Comparison of ENCODE assay signal across 9 cellular contexts in genomic region chr1:25874635-25875153, GRCh38. TPM values are rescaled to one million over a fixed set of nuclear protein-coding genes. Genes with fewer than 3 reads are reported as not detected.
DNase-seq lines count a peak whose midpoint lies in the region; ATAC-seq, FAIRE-seq and TF ChIP-seq lines count a peak whose summit lies in the region.
"Had no signal": no experiment of that assay in that cellular context is flagged by ENCODE, and none has a peak within 500 bp of the region (broad histone marks: within the 10 kb centered on the region; RNA-seq: fewer than 3 reads in every experiment).

No MANE protein-coding gene starts in this region.

- DNase-seq in cardiac muscle cell (ENCODE audit: low read depth in 1 of 2, low spot score in 1 of 2) = no peak
- no peak for DNase-seq in left cardiac atrium
- DNase-seq in bronchial epithelial cell (ENCODE audit: low read depth) = no peak
- no peak for DNase-seq in mucosa of descending colon
- DNase-seq in uterus = no peak
- DNase-seq in NCI-H2196 treated with DMSO at 0.1 percent for 48 hours (lab: John Stamatoyannopoulos, UW; ENCODE audit: unreplicated experiment) = no peak
- no peak for DNase-seq in urothelium cell line (ENCODE audit: low spot score)
- DNase-seq in NCI-H2107 treated with DMSO at 0.1 percent for 48 hours (lab: John Stamatoyannopoulos, UW; ENCODE audit: unreplicated experiment) = no peak
- DNase-seq: DND-41 had no signal

- H3K27ac ChIP-seq in cardiac muscle cell (peak overlapping the region; percentile 93), uterus (peak overlapping the region; percentile 85 to 90)

- no peaks in the 10 kb centered on the region for H3K9me3 ChIP-seq in cardiac muscle cell (ENCODE audit: low read depth)
- H3K9me3 ChIP-seq in mucosa of descending colon = no peaks in the 10 kb centered on the region
- no peaks in the 10 kb centered on the region for H3K9me3 ChIP-seq in uterus

- H3K27me3 ChIP-seq in cardiac muscle cell (no peaks in the 10 kb centered on the region), bronchial epithelial cell (ENCODE audit: control insufficient read depth, insufficient read depth, low read length) (no peaks in the 10 kb centered on the region), uterus (no peaks in the 10 kb centered on the region)

- H3K4me1 ChIP-seq in cardiac muscle cell (ENCODE audit: low read depth) = peaks cover 31% of the 10 kb centered on the region
- peaks cover 36% of the 10 kb centered on the region for H3K4me1 ChIP-seq in mucosa of descending colon (ENCODE audit: low read depth)
- peaks cover 0 to 10% of the 10 kb centered on the region in 2 donors for H3K4me1 ChIP-seq in uterus

- H3K36me3 ChIP-seq in cardiac muscle cell (no peaks in the 10 kb centered on the region), bronchial epithelial cell (ENCODE audit: control insufficient read depth, insufficient read depth, low read length) (peaks cover 4% of the 10 kb centered on the region), mucosa of descending colon (ENCODE audit: low read depth) (no peaks in the 10 kb centered on the region), uterus (no peaks in the 10 kb centered on the region)

- TF ChIP-seq POLR2A in uterus (IDR thresholded peaks at IDR 0.05) = no peak

- no peak for ATAC-seq in left cardiac atrium
- peak; percentile 7 for ATAC-seq in mucosa of descending colon

- H3K4me3 ChIP-seq in cardiac muscle cell = peak overlapping the region; percentile 45
- H3K4me3 ChIP-seq in bronchial epithelial cell (ENCODE audit: low read depth, low read length) = peak overlapping the region; percentile 87
- H3K4me3 ChIP-seq in mucosa of descending colon = peak overlapping the region; percentile 23
- H3K4me3 ChIP-seq in uterus = peak overlapping the region; percentile 63 to 66

- no peak for FAIRE-seq in bronchial epithelial cell (lab: Jason Lieb, UNC)
- FAIRE-seq in urothelium cell line (lab: Jason Lieb, UNC) = no peak

- intact Hi-C loops in left cardiac atrium (cut with DNase I) = no loop called here
- intact Hi-C loops in mucosa of descending colon (cut with DNase I, micrococcal nuclease) = no loop called here
- intact Hi-C loops in uterus (cut with DNase I; ENCODE audit: low total_unique reads) = no loop called here

- no peak for TF ChIP-seq CTCF in cardiac muscle cell (IDR thresholded peaks at IDR 0.05; ENCODE audit: low read depth, low read length)
- TF ChIP-seq CTCF in bronchial epithelial cell (IDR thresholded peaks at IDR 0.05; ENCODE audit: insufficient read depth, low read length, severe bottlenecking) = no peak
- no peak for TF ChIP-seq CTCF in mucosa of descending colon (IDR thresholded peaks at IDR 0.05)
- no peak for TF ChIP-seq CTCF in uterus (IDR thresholded peaks at IDR 0.05)

RNA-seq across cellular contexts. Expression of gene PAQR7, which starts 0.8 kb away (rescaled TPM):
- total RNA-seq in cardiac muscle cell (10.7 and 12.5 TPM in 2 replicates), left cardiac atrium (1 to 10 TPM; 3.2 to 3.3 TPM), bronchial epithelial cell (12.6 and 20.7 TPM in 2 replicates), mucosa of descending colon (1 to 10 TPM; 2.5 to 7.7 (median 2.7) TPM), uterus (10 to 100 TPM in 2 of 4 donors, 1 to 10 TPM in 2; 4.7 to 20.1 (median 9.9) TPM)
- polyA plus RNA-seq in cardiac muscle cell = 2.1 and 3.1 TPM in 2 replicates

RNA-seq across cellular contexts. Expression of gene AUNIP, which starts 15.4 kb away (rescaled TPM):
- total RNA-seq in cardiac muscle cell = 3.0 and 4.4 TPM in 2 replicates
- 4.9 and 5.6 TPM in 2 replicates for polyA plus RNA-seq in cardiac muscle cell
- under 1 TPM in 1 of 2 donors, not detected in 1; 0.53 TPM for total RNA-seq in left cardiac atrium
- total RNA-seq in bronchial epithelial cell = 2.4 TPM in 2 replicates
- 1 to 10 TPM in 1 of 3 donors, under 1 TPM in 2; 0.28 to 1.5 (median 0.35) TPM for total RNA-seq in mucosa of descending colon
- 1 to 10 TPM in 1 of 4 donors, not detected in 3; 1.1 TPM for total RNA-seq in uterus

RNA-seq across cellular contexts. Expression of gene STMN1, which starts 31.5 kb away (rescaled TPM):
- total RNA-seq in cardiac muscle cell = 225 and 572 TPM in 2 replicates
- 943 and 1,052 TPM in 2 replicates for polyA plus RNA-seq in cardiac muscle cell
- 10 to 100 TPM; 13.9 to 27.4 TPM for total RNA-seq in left cardiac atrium
- total RNA-seq in bronchial epithelial cell = 15.8 and 19.5 TPM in 2 replicates
- 100 to 1,000 TPM in 1 of 3 donors, 10 to 100 TPM in 2; 32.6 to 103 (median 52.6) TPM for total RNA-seq in mucosa of descending colon
- total RNA-seq in uterus = 100 to 1,000 TPM in 1 of 4 donors, 10 to 100 TPM in 3; 34.6 to 100 (median 78.2) TPM

RNA-seq across cellular contexts. Expression of gene MTFR1L, which starts 54.9 kb away (rescaled TPM):
- total RNA-seq in cardiac muscle cell = 158 and 197 TPM in 2 replicates
- 251 and 266 TPM in 2 replicates for polyA plus RNA-seq in cardiac muscle cell
- 100 to 1,000 TPM; 126 to 139 TPM for total RNA-seq in left cardiac atrium
- total RNA-seq in bronchial epithelial cell = 15.0 and 22.0 TPM in 2 replicates
- total RNA-seq in mucosa of descending colon = 10 to 100 TPM; 46.2 to 94.3 (median 83.0) TPM
- 100 to 1,000 TPM in 1 of 4 donors, 10 to 100 TPM in 3; 51.5 to 106 (median 63.7) TPM for total RNA-seq in uterus

Comparison
In these comparisons a context has a peak if more than half of its experiments do, and no peak if none do; other contexts are left out.
1. H3K4me3 ChIP-seq: peak in every context shown above with its lines; median percentile 87 in bronchial epithelial cell; 64 in uterus; 45 in cardiac muscle cell; 23 in mucosa of descending colon.